ENCODE assay signal across 1 cellular context in genomic region chr3:36774072-36774471, GRCh38.
TF ChIP-seq lines count a peak whose summit lies in the region.

No MANE protein-coding gene starts in this region.

TF ChIP-seq in SK-N-SH treated with all-trans-retinoic acid at 6 μM for 48 hours, 23 proteins besides CTCF, POLR2A, EP300 and RAD21 (continued from another document):
- no peak for TF ChIP-seq ZFP30 (CRISPR knock-in tag; IDR thresholded peaks at IDR 0.05)
